In the genomic region with DNA sequence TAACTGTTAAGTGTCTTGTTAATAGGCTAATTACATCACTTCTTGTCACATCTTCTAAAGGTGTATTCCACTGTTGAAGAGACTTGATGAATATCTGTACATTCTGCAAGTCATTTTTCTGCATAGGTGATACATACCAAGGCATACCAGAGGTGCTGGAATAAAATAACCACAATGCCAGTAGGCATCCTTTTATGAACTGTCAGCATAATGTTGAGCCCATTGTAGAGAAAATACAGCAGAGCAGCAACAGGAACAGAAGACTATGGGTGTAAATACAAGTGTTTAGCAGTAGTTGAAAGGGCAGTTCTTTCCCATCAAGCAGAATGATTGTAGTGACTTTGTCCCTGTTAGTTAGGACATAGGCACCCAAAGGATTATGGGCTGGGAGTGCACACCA, we compare ENCODE assay signal across 26 cellular contexts.
"Had no signal": no experiment of that assay in that cellular context is flagged by ENCODE, and none has a peak within 500 bp of the region (broad histone marks: within the 10 kb centered on the region; RNA-seq: fewer than 3 reads in every experiment).

No MANE protein-coding gene starts in this region.

- FAIRE-seq: colon, endometrium, endothelial cell of umbilical vein, frontal cortex had no signal

- H3K27me3 Mint-ChIP-seq: dendritic cell treated with granulocyte-macrophage colony-stimulating factor and Interleukin-4, amounts not matched to agents 40 ng/mL and 50 ng/mL, for 4 days; effector memory CD8-positive, alpha-beta T cell had no signal

- H3K36me3 ChIP-seq: colonic mucosa, esophagus muscularis mucosa, esophagus squamous epithelium, gastrocnemius medialis, gastroesophageal sphincter, heart left ventricle, heart right ventricle had no signal

- H3K27ac Mint-ChIP-seq: dendritic cell treated with granulocyte-macrophage colony-stimulating factor and Interleukin-4, amounts not matched to agents 40 ng/mL and 50 ng/mL, for 4 days; endodermal cell had no signal

- H3K9me3 ChIP-seq: colonic mucosa, esophagus muscularis mucosa, esophagus squamous epithelium, gastrocnemius medialis, gastroesophageal sphincter had no signal

- ATAC-seq: effector memory CD8-positive, alpha-beta T cell; foreskin keratinocyte; gastrocnemius medialis; gastroesophageal sphincter; heart left ventricle; heart right ventricle had no signal

- H3K4me3 ChIP-seq: colonic mucosa, coronary artery, dorsolateral prefrontal cortex, esophagus muscularis mucosa, esophagus squamous epithelium, gastrocnemius medialis, gastroesophageal sphincter, heart left ventricle, heart right ventricle had no signal

- H3K27me3 ChIP-seq: colonic mucosa, dorsolateral prefrontal cortex, esophagus muscularis mucosa, esophagus squamous epithelium, foreskin keratinocyte, gastrocnemius medialis, gastroesophageal sphincter, heart left ventricle, heart right ventricle had no signal

- H3K9me3 Mint-ChIP-seq: dendritic cell treated with granulocyte-macrophage colony-stimulating factor and Interleukin-4, amounts not matched to agents 40 ng/mL and 50 ng/mL, for 4 days; effector memory CD8-positive, alpha-beta T cell; endodermal cell had no signal

- DNase-seq: colonic mucosa; cortex of kidney; dermis blood vessel endothelial cell; dorsolateral prefrontal cortex; effector CD4-positive, alpha-beta T cell; effector CD8-positive, alpha-beta T cell; effector memory CD4-positive, alpha-beta T cell; effector memory CD8-positive, alpha-beta T cell; endodermal cell; erythroblast; esophagus squamous epithelium; foreskin keratinocyte; foreskin melanocyte; gastrocnemius medialis; glutamatergic neuron; head of caudate nucleus; heart left ventricle; heart right ventricle had no signal

- H3K4me1 ChIP-seq: colonic mucosa, esophagus muscularis mucosa, esophagus squamous epithelium, gastrocnemius medialis, gastroesophageal sphincter, heart left ventricle had no signal

- H3K27ac ChIP-seq: colonic mucosa, coronary artery, dorsolateral prefrontal cortex, esophagus muscularis mucosa, esophagus squamous epithelium, foreskin keratinocyte, gastrocnemius medialis, gastroesophageal sphincter, heart left ventricle, heart right ventricle had no signal

- H3K4me3 Mint-ChIP-seq: dendritic cell treated with granulocyte-macrophage colony-stimulating factor and Interleukin-4, amounts not matched to agents 40 ng/mL and 50 ng/mL, for 4 days; effector memory CD8-positive, alpha-beta T cell; endodermal cell had no signal
